In the genomic region with DNA sequence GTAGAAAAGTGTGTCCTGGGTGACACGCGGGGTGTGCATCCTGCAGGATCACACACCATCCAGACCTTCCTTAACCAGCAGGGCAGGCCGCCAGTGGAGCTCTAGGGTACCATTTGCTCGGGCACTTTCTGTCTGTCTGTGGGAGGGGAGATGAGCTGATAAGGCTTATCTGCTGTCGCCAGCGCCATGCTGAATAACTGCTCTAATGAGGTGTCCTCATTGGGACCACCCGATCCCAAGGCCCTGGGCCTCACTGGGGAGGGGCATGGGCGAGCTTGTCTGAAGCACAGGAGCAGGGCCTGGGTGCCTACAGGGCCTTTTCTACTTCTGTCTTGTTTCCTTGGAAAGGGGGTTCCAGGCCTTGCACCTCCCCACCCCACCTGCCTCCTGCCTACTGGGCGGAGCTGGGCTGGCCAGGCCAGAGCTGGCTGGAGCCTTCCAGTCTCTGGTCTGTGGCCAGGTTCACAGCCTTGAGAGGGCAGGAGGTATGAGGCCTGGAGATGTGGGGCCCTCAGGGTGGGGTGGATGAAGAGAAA, we compare ENCODE assay signal across 16 cellular contexts. TPM values are rescaled to one million over a fixed set of nuclear protein-coding genes. Genes with fewer than 3 reads are reported as not detected.
DNase-seq lines count a peak whose midpoint lies in the region; ATAC-seq and TF ChIP-seq lines count a peak whose summit lies in the region.
"Had no signal": no experiment of that assay in that cellular context is flagged by ENCODE, and none has a peak within 500 bp of the region (broad histone marks: within the 10 kb centered on the region; RNA-seq: fewer than 3 reads in every experiment).

No MANE protein-coding gene starts in this region.

- H3K9me2 ChIP-seq in Loucy (replicated peaks; ENCODE audit: low read depth, low read length), result no peaks in the 10 kb centered on the region

- H3F3A ChIP-seq in Loucy (ENCODE audit: low read depth), result no peaks in the 10 kb centered on the region

- ATAC-seq in GM21360 (IDR thresholded peaks at IDR 0.05; ENCODE audit: unreplicated experiment), result no peak
- ATAC-seq in HG02981 (IDR thresholded peaks at IDR 0.05; ENCODE audit: unreplicated experiment), result no peak
- ATAC-seq: foreskin keratinocyte had no signal

- H3K27me3 ChIP-seq in Loucy (ENCODE audit: insufficient read depth, low read length, poor library complexity, severe bottlenecking), result no peaks in the 10 kb centered on the region
- no peaks in the 10 kb centered on the region for H3K27me3 ChIP-seq in parathyroid adenoma (ENCODE audit: control insufficient read depth, insufficient read depth, low read length)

- H3K4me3 Mint-ChIP-seq in chondrocyte (ENCODE audit: unreplicated experiment), result no peak overlapping the region

- DNase-seq in CMK (ENCODE audit: low read depth), result peak; percentile 92
- DNase-seq in chondrocyte (ENCODE audit: low spot score), result peak; percentile 75
- no peak for DNase-seq in NCI-H524 (lab: John Stamatoyannopoulos, UW)
- DNase-seq: activated CD4-positive, alpha-beta T cell treated with anti-CD3 and anti-CD28 coated beads, Interleukin-2, amount 50 U/mL, for 4 hours; activated naive CD4-positive, alpha-beta T cell; brain microvascular endothelial cell; effector memory CD4-positive, alpha-beta T cell; foreskin keratinocyte; NCI-H1436 treated with DMSO at 0.1 percent for 48 hours; NCI-H446 treated with DMSO at 0.1 percent for 48 hours; transverse colon had no signal

- H3K4me1 Mint-ChIP-seq in chondrocyte (ENCODE audit: low read depth), result peaks cover 17% of the 10 kb centered on the region

- peak overlapping the region; percentile 39 for H3K9ac ChIP-seq in Loucy (ENCODE audit: low read depth, low read length, poor library complexity, severe bottlenecking)
- no peak overlapping the region for H3K9ac ChIP-seq in parathyroid adenoma
- H3K9ac ChIP-seq: BLaER1 treated with 17β-estradiol and CSF1 and Interleukin-3, amounts not matched to agents 10 nM and 100 nM had no signal

- no peaks in the 10 kb centered on the region for H3K9me3 ChIP-seq in Loucy (ENCODE audit: insufficient read depth, low read depth, low read length)
- H3K9me3 ChIP-seq in parathyroid adenoma (ENCODE audit: control insufficient read depth, low read length), result no peaks in the 10 kb centered on the region
- H3K9me3 ChIP-seq: BLaER1 treated with 17β-estradiol and CSF1 and Interleukin-3, amounts not matched to agents 10 nM and 100 nM; transverse colon had no signal

- no peaks in the 10 kb centered on the region for H3K36me3 ChIP-seq in Loucy (ENCODE audit: insufficient read depth, low read length)
- H3K36me3 ChIP-seq in parathyroid adenoma (ENCODE audit: control insufficient read depth, insufficient read depth, low read length), result no peaks in the 10 kb centered on the region
- H3K36me3 ChIP-seq: BLaER1 treated with 17β-estradiol and CSF1 and Interleukin-3, amounts not matched to agents 10 nM and 100 nM; brain microvascular endothelial cell; transverse colon had no signal

- TF ChIP-seq CTCF in Loucy (conservative IDR thresholded peaks at IDR 0.05; ENCODE audit: low read length) (no peak), chondrocyte (IDR thresholded peaks at IDR 0.05) (no peak), parathyroid adenoma (IDR thresholded peaks at IDR 0.05) (no peak)

- peaks cover 10% of the 10 kb centered on the region for H3K4me1 ChIP-seq in Loucy (ENCODE audit: insufficient read depth, low read length, poor library complexity, severe bottlenecking)
- H3K4me1 ChIP-seq in parathyroid adenoma, result peaks cover 10% of the 10 kb centered on the region
- H3K4me1 ChIP-seq: foreskin keratinocyte had no signal

- H2AFZ ChIP-seq in Loucy (ENCODE audit: low read length), result no peak overlapping the region
- no peak overlapping the region for H2AFZ ChIP-seq in parathyroid adenoma

- H3K27ac Mint-ChIP-seq in chondrocyte (ENCODE audit: unreplicated experiment), result no peak overlapping the region

- H3K27ac ChIP-seq in parathyroid adenoma, result no peak overlapping the region
- H3K27ac ChIP-seq: BLaER1 treated with 17β-estradiol and CSF1 and Interleukin-3, amounts not matched to agents 10 nM and 100 nM; brain microvascular endothelial cell; foreskin keratinocyte; transverse colon had no signal

- no peaks in the 10 kb centered on the region for H4K20me1 ChIP-seq in Loucy (ENCODE audit: insufficient read depth, low read length, poor library complexity, severe bottlenecking)

- peaks cover 55% of the 10 kb centered on the region for H3K27me3 Mint-ChIP-seq in chondrocyte (ENCODE audit: low read depth)

- H3K4me2 ChIP-seq in Loucy (ENCODE audit: low read depth, low read length, poor library complexity, severe bottlenecking) (no peak overlapping the region), parathyroid adenoma (ENCODE audit: low read length) (peak overlapping the region; percentile 16)
- H3K4me2 ChIP-seq: BLaER1 treated with 17β-estradiol and CSF1 and Interleukin-3, amounts not matched to agents 10 nM and 100 nM had no signal

- H3K36me3 Mint-ChIP-seq in chondrocyte (ENCODE audit: low read depth), result peaks cover 2% of the 10 kb centered on the region

- H3K4me3 ChIP-seq in Loucy (ENCODE audit: low read length, poor library complexity, severe bottlenecking), result no peak overlapping the region
- H3K4me3 ChIP-seq in parathyroid adenoma (ENCODE audit: low read depth, low read length), result no peak overlapping the region
- H3K4me3 ChIP-seq: BLaER1 treated with 17β-estradiol and CSF1 and Interleukin-3, amounts not matched to agents 10 nM and 100 nM; transverse colon had no signal

- no peaks in the 10 kb centered on the region for H3K9me3 Mint-ChIP-seq in chondrocyte (ENCODE audit: low read depth)

- H3K79me2 ChIP-seq in Loucy (ENCODE audit: insufficient read depth, low read length) (no peaks in the 10 kb centered on the region), parathyroid adenoma (no peaks in the 10 kb centered on the region)

RNA-seq across cellular contexts. Expression of gene GATA2, which starts 2.5 kb away (rescaled TPM):
- total RNA-seq in chondrocyte, result 0.10 to 0.44 TPM in 2 of 3 replicates, not detected in the other
- total RNA-seq: foreskin keratinocyte had no signal

RNA-seq across cellular contexts. Expression of gene DNAJB8, which starts 28.8 kb away (rescaled TPM):
- total RNA-seq in chondrocyte, result not detected in 3 replicates
- total RNA-seq: foreskin keratinocyte, transverse colon had no signal

Comparison
In these comparisons a context has a peak if more than half of its experiments do, and no peak if none do; other contexts are left out.
1. DNase-seq: peak in CMK (single experiment) and chondrocyte (single experiment); none in NCI-H524 (0 of 2).